In genomic region chr14:40599726-40600125, GRCh38 we compare ENCODE assay signal across 1 cellular context.
TF ChIP-seq lines count a peak whose summit lies in the region.

No MANE protein-coding gene starts in this region.

TF ChIP-seq in GM23338, 12 proteins besides CTCF, POLR2A, EP300 and RAD21 (continued from another document):
- TF ChIP-seq ZNF462 (CRISPR knock-in tag; IDR thresholded peaks at IDR 0.05) (no peak), NANOG (IDR thresholded peaks at IDR 0.05; ENCODE audit: borderline replicate concordance) (no peak), POLR2AphosphoS5 (IDR thresholded peaks at IDR 0.05; ENCODE audit: low read depth) (no peak), EZH2 (IDR thresholded peaks at IDR 0.05; ENCODE audit: low read depth, unreplicated experiment) (no peak), JUNB (IDR thresholded peaks at IDR 0.05; ENCODE audit: unreplicated experiment) (no peak), ZNF114 (CRISPR knock-in tag; IDR thresholded peaks at IDR 0.05) (no peak), CREB1 (CRISPR knock-in tag; IDR thresholded peaks at IDR 0.05; ENCODE audit: low read depth) (no peak), REST (IDR thresholded peaks at IDR 0.05; ENCODE audit: unreplicated experiment) (no peak), STAT1 (IDR thresholded peaks at IDR 0.05; ENCODE audit: unreplicated experiment) (no peak), ZNF331 (CRISPR knock-in tag; IDR thresholded peaks at IDR 0.05; ENCODE audit: low read depth) (no peak), EZH2phosphoT487 (IDR thresholded peaks at IDR 0.05; ENCODE audit: unreplicated experiment) (no peak)
TF ChIP-seq in GM23338: peak in this region for 0.
